In the genomic region with DNA sequence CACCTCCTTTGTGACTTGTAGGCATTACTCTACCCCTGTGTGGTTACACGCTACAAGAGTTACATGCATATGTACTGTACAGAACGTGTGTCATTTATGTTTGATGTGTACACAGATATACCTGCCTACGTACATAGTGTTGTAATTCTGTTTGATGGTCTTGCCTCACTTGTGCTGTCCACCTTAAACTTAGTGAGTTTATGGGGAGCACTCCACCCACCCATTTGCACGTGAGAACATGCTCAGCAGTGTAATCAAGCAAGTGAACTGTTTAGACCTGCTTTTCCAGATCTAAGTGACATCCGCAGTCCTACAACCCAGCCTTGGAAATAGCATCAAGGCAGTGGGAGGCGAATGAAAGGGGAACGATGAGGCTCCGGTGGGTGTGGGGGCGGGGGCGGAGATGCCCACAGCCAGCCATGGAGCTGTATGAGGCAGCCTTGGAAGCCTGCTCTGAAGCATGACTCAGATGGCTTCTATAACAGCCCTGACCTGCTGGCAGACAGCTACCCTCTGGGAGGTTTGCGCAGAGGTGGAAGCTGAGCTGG, we compare ENCODE assay signal across 12 cellular contexts. TPM values are rescaled to one million over a fixed set of nuclear protein-coding genes. Genes with fewer than 3 reads are reported as not detected.
DNase-seq lines count a peak whose midpoint lies in the region; TF ChIP-seq lines count a peak whose summit lies in the region.
"Had no signal": no experiment of that assay in that cellular context is flagged by ENCODE, and none has a peak within 500 bp of the region (broad histone marks: within the 10 kb centered on the region; RNA-seq: fewer than 3 reads in every experiment).

No MANE protein-coding gene starts in this region.

- H3K79me2 ChIP-seq in hepatocyte: peaks cover 23% of the 10 kb centered on the region

- H2AFZ ChIP-seq in hepatocyte: no peak overlapping the region

- no peak for TF ChIP-seq EP300 in suprapubic skin (IDR thresholded peaks at IDR 0.05)

- H3K4me1 ChIP-seq in hepatocyte (ENCODE audit: insufficient read depth) (no peaks in the 10 kb centered on the region), suprapubic skin (peaks cover 16% of the 10 kb centered on the region)

- WGBS in hepatocyte (ENCODE audit: low lambda C conversion rate, missing lambda C conversion rate): 72% methylated on average over 11 of the region's 11 CpGs
- 45% methylated on average over 11 of the region's 11 CpGs for WGBS in suprapubic skin

- H3K9me3 ChIP-seq in hepatocyte (ENCODE audit: low read depth): no peaks in the 10 kb centered on the region
- no peaks in the 10 kb centered on the region for H3K9me3 ChIP-seq in suprapubic skin
- H3K9me3 ChIP-seq: thoracic aorta had no signal

- DNase-seq in HT1080 (ENCODE audit: low read depth): peak; percentile 74
- peak; percentile 85 for DNase-seq in astrocyte of the hippocampus (ENCODE audit: low read depth, low spot score)
- DNase-seq in hepatocyte (ENCODE audit: low spot score): peak; percentile 52
- no peak for DNase-seq in suprapubic skin (ENCODE audit: low spot score in 2 of 2)
- DNase-seq in NCI-H2107 (lab: John Stamatoyannopoulos, UW): no peak
- DNase-seq in iPS-NIHi7 (ENCODE audit: extremely low spot score): no peak
- DNase-seq in activated CD4-positive, alpha-beta T cell treated with anti-CD3 and anti-CD28 coated beads, Interleukin-2, amount 50 U/mL, for 48 hours: no peak
- DNase-seq: activated T-cell treated with anti-CD3 and anti-CD28 coated beads, Interleukin-2, amount 50 U/mL, for 4 hours; KG1; NCI-H526 treated with DMSO at 0.1 percent for 48 hours; T1000 had no signal

- H4K20me1 ChIP-seq in hepatocyte (ENCODE audit: insufficient read depth, poor library complexity, severe bottlenecking): no peaks in the 10 kb centered on the region

- no peaks in the 10 kb centered on the region for H3K27me3 ChIP-seq in hepatocyte
- H3K27me3 ChIP-seq in suprapubic skin: no peaks in the 10 kb centered on the region

- no peak for TF ChIP-seq POLR2A in suprapubic skin (IDR thresholded peaks at IDR 0.05)

- H3K4me2 ChIP-seq in hepatocyte: no peak overlapping the region

- H3K27ac ChIP-seq in hepatocyte: peak overlapping the region; percentile 12
- H3K27ac ChIP-seq in suprapubic skin: peak overlapping the region; percentile 82
- H3K27ac ChIP-seq: thoracic aorta had no signal

- H3K36me3 ChIP-seq in hepatocyte (replicated peaks; ENCODE audit: insufficient read depth, low read depth) (no peaks in the 10 kb centered on the region), suprapubic skin (peaks cover 10% of the 10 kb centered on the region)
- H3K36me3 ChIP-seq: thoracic aorta had no signal

- H3K9me2 ChIP-seq in hepatocyte (replicated peaks; ENCODE audit: insufficient read depth): no peaks in the 10 kb centered on the region

- H3K4me3 ChIP-seq in hepatocyte (no peak overlapping the region), suprapubic skin (no peak overlapping the region)
- H3K4me3 ChIP-seq: thoracic aorta had no signal

- TF ChIP-seq CTCF in hepatocyte (IDR thresholded peaks at IDR 0.05; ENCODE audit: poor library complexity) (no peak), suprapubic skin (IDR thresholded peaks at IDR 0.05) (no peak)

RNA-seq across cellular contexts. Expression of gene SUFU, which starts 52.1 kb away (rescaled TPM):
- total RNA-seq in HT1080 (2014; rRNA removed; shearing (Covaris generic)): 6.5 and 9.7 TPM in 2 replicates
- 16.8 TPM in 2 replicates for polyA plus RNA-seq in HT1080 (2015; cell fraction: cytosol; rRNA removed)
- polyA plus RNA-seq in HT1080 (2015; cell fraction: nucleus; rRNA removed): 21.5 and 23.1 TPM in 2 replicates
- total RNA-seq in hepatocyte (10.2 and 10.9 TPM in 2 replicates), suprapubic skin (10 to 100 TPM; 15.3 to 22.7 (median 18.9) TPM)
- 18.2 TPM in 2 replicates for polyA plus RNA-seq in hepatocyte

RNA-seq across cellular contexts. Expression of gene ACTR1A, which starts 53.3 kb away (rescaled TPM):
- total RNA-seq in HT1080 (2014; rRNA removed; shearing (Covaris generic)): 111 and 124 TPM in 2 replicates
- 77.5 and 80.3 TPM in 2 replicates for polyA plus RNA-seq in HT1080 (2015; cell fraction: cytosol; rRNA removed)
- 89.7 and 98.0 TPM in 2 replicates for polyA plus RNA-seq in HT1080 (2015; cell fraction: nucleus; rRNA removed)
- 84.1 and 90.7 TPM in 2 replicates for total RNA-seq in hepatocyte
- 80.5 and 86.7 TPM in 2 replicates for polyA plus RNA-seq in hepatocyte
- 100 to 1,000 TPM in 3 of 4 donors, 10 to 100 TPM in 1; 71.5 to 108 (median 105) TPM for total RNA-seq in suprapubic skin

Comparison
In these comparisons a context has a peak if more than half of its experiments do, and no peak if none do; other contexts are left out.
1. DNase-seq: peak in HT1080 (single experiment), astrocyte of the hippocampus (single experiment) and hepatocyte (single experiment); none in suprapubic skin (0 of 2), NCI-H2107 (single experiment), iPS-NIHi7 (single experiment) and activated CD4-positive, alpha-beta T cell treated with anti-CD3 and anti-CD28 coated beads, Interleukin-2, amount 50 U/mL, for 48 hours (0 of 2).